21 cellular contexts compared by ENCODE assay signal in genomic region chr10:47095211-47095610, GRCh38.
"Had no signal": no experiment of that assay in that cellular context is flagged by ENCODE, and none has a peak within 500 bp of the region (broad histone marks: within the 10 kb centered on the region; RNA-seq: fewer than 3 reads in every experiment).

No MANE protein-coding gene starts in this region.

- DNase-seq: KBM-7, MG63, NCI-H1092, NCI-H1105 treated with DMSO at 0.1 percent for 48 hours, NCI-H1417 treated with DMSO at 0.1 percent for 48 hours, NCI-H146, NCI-H1694 treated with DMSO at 0.1 percent for 48 hours, NCI-H1930, NCI-H2081, NCI-H2107, NCI-H2227 treated with DMSO at 0.1 percent for 48 hours, NCI-H510A, NCI-H524 treated with DMSO at 0.1 percent for 48 hours, NCI-H69, NCI-H774, Right ventricle myocardium superior, RPMI8226, SIG-M5 had no signal

- H3K4me1 ChIP-seq: SJSA1 had no signal

- H3K9me3 ChIP-seq: MG63, SJSA1 had no signal

- H3K36me3 ChIP-seq: MG63, SJSA1 had no signal

- H3K27ac ChIP-seq: HL-60, SJSA1, SK-N-MC had no signal

- H3K4me3 ChIP-seq: MG63, SJSA1, SK-N-MC had no signal

- H3K27me3 ChIP-seq: MG63 had no signal
